ENCODE assay signal across 1 cellular context in the genomic region with DNA sequence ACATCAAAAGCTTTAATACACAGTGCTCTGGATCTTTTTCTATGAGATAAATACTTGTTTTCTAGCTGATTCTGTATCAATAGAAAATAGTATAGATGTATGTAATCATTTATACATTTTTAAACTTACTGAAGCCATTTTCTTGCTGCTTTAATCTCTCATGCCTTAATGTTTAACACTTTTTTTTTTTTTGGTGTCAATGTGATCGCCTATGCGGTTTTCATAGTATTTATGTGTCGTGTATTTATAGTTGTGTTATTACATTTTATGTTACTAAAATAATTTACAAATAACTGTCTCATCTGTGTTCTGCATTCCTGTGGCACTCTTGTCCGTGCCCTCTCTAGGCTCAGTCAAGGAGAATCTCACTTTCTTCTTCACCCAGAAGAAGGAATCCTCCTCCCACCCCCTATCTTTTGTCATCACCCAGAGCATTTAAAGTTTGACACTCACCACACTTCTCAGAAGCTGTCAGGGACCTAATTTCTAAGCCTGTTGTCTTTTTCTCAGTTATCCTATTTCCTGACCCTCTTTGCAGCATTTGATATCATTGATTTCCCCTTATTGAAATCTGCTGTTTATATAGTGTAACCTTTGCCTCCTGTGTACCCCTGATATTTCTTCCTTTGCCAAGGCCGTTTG.
TF ChIP-seq lines count a peak whose summit lies in the region.

No MANE protein-coding gene starts in this region.

TF ChIP-seq in IMR-90, 13 proteins besides CTCF, POLR2A, EP300 and RAD21:
- TF ChIP-seq RCOR1 (IDR thresholded peaks at IDR 0.05; ENCODE audit: insufficient replicate concordance, low read length) = no peak
